In genomic region chr4:98262431-98262830, GRCh38 we compare ENCODE assay signal across 8 cellular contexts. TPM values are rescaled to one million over a fixed set of nuclear protein-coding genes. Genes with fewer than 3 reads are reported as not detected.
DNase-seq lines count a peak whose midpoint lies in the region; ATAC-seq and TF ChIP-seq lines count a peak whose summit lies in the region.

No MANE protein-coding gene starts in this region.

- no peaks in the 10 kb centered on the region for H3K9me3 ChIP-seq in tibial nerve

- H3K4me3 ChIP-seq in AG09309 (ENCODE audit: control insufficient read depth, low read depth, low read length) (peak overlapping the region; percentile 86), HL-60 (replicated peaks; ENCODE audit: insufficient read depth, low read length) (peak overlapping the region; percentile 82), tibial nerve (peak overlapping the region; percentile 77 to 89 (median 82))

- peak overlapping the region; percentile 95 for H3K27ac Mint-ChIP-seq in activated naive CD8-positive, alpha-beta T cell treated with anti-CD3 and anti-CD28 coated beads, Interleukin-2, amount 50 U/mL, for 24 hours

- H3K4me1 Mint-ChIP-seq in activated naive CD8-positive, alpha-beta T cell treated with anti-CD3 and anti-CD28 coated beads, Interleukin-2, amount 50 U/mL, for 24 hours: peaks cover 48% of the 10 kb centered on the region

- peak overlapping the region; percentile 97 for H3K4me3 Mint-ChIP-seq in activated naive CD8-positive, alpha-beta T cell treated with anti-CD3 and anti-CD28 coated beads, Interleukin-2, amount 50 U/mL, for 24 hours

- TF ChIP-seq CTCF in AG09309 (IDR thresholded peaks at IDR 0.05; ENCODE audit: control insufficient read depth, insufficient read depth, low read depth, low read length, missing control alignments): no peak
- TF ChIP-seq CTCF in HL-60 (IDR thresholded peaks at IDR 0.05; ENCODE audit: insufficient read depth, low read length): no peak
- TF ChIP-seq CTCF in tibial nerve (IDR thresholded peaks at IDR 0.05): no peak

- whole genome bisulfite sequencing in tibial nerve, 2 donors: 6 to 9% methylated on average over 5 of the region's 5 CpGs

- no peak for TF ChIP-seq POLR2A in tibial nerve (IDR thresholded peaks at IDR 0.05)

- H3K27me3 ChIP-seq in HL-60 (ENCODE audit: insufficient read depth, poor library complexity, severe bottlenecking) (no peaks in the 10 kb centered on the region), tibial nerve (no peaks in the 10 kb centered on the region)

- H3K27me3 Mint-ChIP-seq in activated naive CD8-positive, alpha-beta T cell treated with anti-CD3 and anti-CD28 coated beads, Interleukin-2, amount 50 U/mL, for 24 hours: no peaks in the 10 kb centered on the region

- peaks cover 0 to 35% (median 16%) of the 10 kb centered on the region in 4 donors for H3K4me1 ChIP-seq in tibial nerve

- H3K9me3 Mint-ChIP-seq in activated naive CD8-positive, alpha-beta T cell treated with anti-CD3 and anti-CD28 coated beads, Interleukin-2, amount 50 U/mL, for 24 hours: peaks cover 6% of the 10 kb centered on the region

- DNase-seq in AG09309 (ENCODE audit: low read depth): no peak
- DNase-seq in HL-60 (ENCODE audit: low read depth in 1 of 2, low spot score in 1 of 2): peak in 1 of 2 experiments; percentile 13
- no peak for DNase-seq in activated naive CD8-positive, alpha-beta T cell treated with anti-CD3 and anti-CD28 coated beads, Interleukin-2, amount 50 U/mL, for 24 hours
- DNase-seq in left kidney (ENCODE audit: low read depth, low spot score): peak; percentile 6
- no peak for DNase-seq in tibial nerve (ENCODE audit: low spot score in 2 of 2)
- no peak for DNase-seq in SW 1271 (lab: John Stamatoyannopoulos, UW)

- no peak for ATAC-seq in activated naive CD8-positive, alpha-beta T cell treated with anti-CD3 and anti-CD28 coated beads, Interleukin-2, amount 50 U/mL, for 24 hours
- no peak for ATAC-seq in GM18909 (IDR thresholded peaks at IDR 0.05; ENCODE audit: poor library complexity, unreplicated experiment)
- no peak for ATAC-seq in GM21576 (IDR thresholded peaks at IDR 0.05; ENCODE audit: unreplicated experiment)

- TF ChIP-seq EP300 in tibial nerve (IDR thresholded peaks at IDR 0.05): no peak

- H3K36me3 Mint-ChIP-seq in activated naive CD8-positive, alpha-beta T cell treated with anti-CD3 and anti-CD28 coated beads, Interleukin-2, amount 50 U/mL, for 24 hours (ENCODE audit: low read depth): peaks cover 8% of the 10 kb centered on the region

- no peaks in the 10 kb centered on the region for H3K36me3 ChIP-seq in tibial nerve

- H3K27ac ChIP-seq in HL-60 (replicated peaks): peak overlapping the region; percentile 79; the same call in 1 of the 2 replicates
- H3K27ac ChIP-seq in tibial nerve: peak overlapping the region; percentile 84 to 93 (median 88)

RNA-seq across cellular contexts. Expression of gene RAP1GDS1, which starts 1.2 kb away (rescaled TPM):
- total RNA-seq in tibial nerve: 10 to 100 TPM; 40.5 to 61.4 (median 54.1) TPM
